Comparison of ENCODE assay signal across 9 cellular contexts in the genomic region with DNA sequence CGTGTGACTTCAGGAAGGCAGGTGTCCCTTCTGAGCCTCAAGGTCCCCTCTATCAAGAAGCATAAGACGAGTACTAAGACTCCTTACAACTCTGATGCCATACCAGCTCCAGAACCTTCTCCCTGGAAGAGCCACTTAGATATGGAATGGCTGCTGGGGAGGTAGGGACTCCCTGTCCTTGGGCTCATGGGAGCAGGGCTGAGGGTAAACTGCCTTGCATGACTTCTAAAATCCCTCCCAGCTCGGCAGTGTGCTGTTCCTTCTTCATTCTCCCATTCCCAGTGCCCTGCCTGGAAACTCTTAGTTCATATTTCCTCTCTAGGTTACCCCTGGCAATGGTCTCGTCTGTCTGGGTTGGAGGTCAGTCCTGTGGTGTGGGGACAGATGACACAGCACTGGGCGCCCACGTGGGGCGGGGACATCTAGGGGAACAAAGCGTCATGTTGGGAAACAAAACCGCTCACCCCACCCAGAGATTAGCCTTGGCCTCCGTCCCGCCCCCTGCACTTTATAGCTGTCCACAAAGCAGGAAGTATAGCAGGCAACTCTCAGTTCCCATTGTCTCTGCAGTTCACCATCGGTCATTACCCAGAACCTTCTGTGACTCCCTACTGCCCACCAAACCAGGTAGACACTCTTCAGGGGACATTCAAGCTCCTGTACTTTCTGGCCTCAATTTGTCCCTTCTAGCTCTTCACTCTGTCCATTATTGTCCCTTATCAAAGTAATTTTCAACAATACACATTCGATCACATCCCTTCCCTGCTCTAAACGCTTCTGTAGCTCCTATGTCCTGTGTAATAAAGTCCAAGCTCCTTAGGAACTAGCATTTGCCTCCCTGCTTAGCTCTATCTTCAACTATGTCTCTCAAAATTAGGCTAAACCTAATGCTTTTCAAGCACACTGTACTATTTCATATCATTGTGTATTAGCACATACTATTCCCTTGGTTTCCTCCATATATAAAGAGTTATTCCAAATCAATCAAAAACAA.
A peak's percentile ranks its signal among the peaks of the same experiment; 100 is the strongest.
DNase-seq lines count a peak whose midpoint lies in the region; ATAC-seq and TF ChIP-seq lines count a peak whose summit lies in the region.
"Had no signal": no experiment of that assay in that cellular context is flagged by ENCODE, and none has a peak within 500 bp of the region (broad histone marks: within the 10 kb centered on the region; RNA-seq: fewer than 3 reads in every experiment).

No MANE protein-coding gene starts in this region.

- peak in 1 of 5 donors; percentile 24 for DNase-seq in CD4-positive, alpha-beta memory T cell
- peak; percentile 99 for DNase-seq in OCI-M1 (lab: John Stamatoyannopoulos, UW)
- DNase-seq in right atrium auricular region (ENCODE audit: low spot score), result peak; percentile 96
- peak; percentile 53 to 61 for DNase-seq in thyroid gland
- no peak for DNase-seq in GM19238 (ENCODE audit: insufficient read length, low spot score)
- no peak for DNase-seq in vagina (ENCODE audit: extremely low spot score in 2 of 2)
- no peak for DNase-seq in kidney tubule cell (ENCODE audit: low spot score)

- CTCF ChIA-PET in CD4-positive, alpha-beta memory T cell (lab: Charles Lee; ENCODE audit: partially characterized antibody), result interaction anchor here (0.9 to 12.5 kb wide), 5 partner anchors 10 to 158 kb away, joined by 3 to 170 read pairs (median 5); a partner anchor contains a TSS

- H3K9me3 Mint-ChIP-seq in CD4-positive, alpha-beta memory T cell, result no peaks in the 10 kb centered on the region
- H3K9me3 Mint-ChIP-seq: nephron had no signal

- H3K4me3 ChIP-seq in CD4-positive, alpha-beta memory T cell (ENCODE audit: low read length in 2 of 2), result no peak overlapping the region
- H3K4me3 ChIP-seq in right atrium auricular region (no peak overlapping the region), thyroid gland (replicated peaks in 1 of 3) (no peak overlapping the region), vagina (no peak overlapping the region)

- H3K4me3 Mint-ChIP-seq in CD4-positive, alpha-beta memory T cell, result peak overlapping the region in 4 of 8 donors; percentile 16 to 53 (median 34)
- H3K4me3 Mint-ChIP-seq: nephron had no signal

- H3K36me3 ChIP-seq in CD4-positive, alpha-beta memory T cell (ENCODE audit: insufficient read depth, low read length), result peaks cover 12% of the 10 kb centered on the region
- H3K36me3 ChIP-seq in right atrium auricular region, result no peaks in the 10 kb centered on the region
- no peaks in the 10 kb centered on the region for H3K36me3 ChIP-seq in thyroid gland
- no peaks in the 10 kb centered on the region for H3K36me3 ChIP-seq in vagina

- H3K4me1 ChIP-seq in CD4-positive, alpha-beta memory T cell (ENCODE audit: insufficient read depth, low read length), result peaks cover 72% of the 10 kb centered on the region
- peaks cover 0 to 13% of the 10 kb centered on the region in 2 donors for H3K4me1 ChIP-seq in right atrium auricular region
- H3K4me1 ChIP-seq in thyroid gland, result peaks cover 0 to 4% of the 10 kb centered on the region in 2 donors
- H3K4me1 ChIP-seq in vagina, result peaks cover 14% of the 10 kb centered on the region

- H3K27ac Mint-ChIP-seq in CD4-positive, alpha-beta memory T cell, result peak overlapping the region; percentile 18 to 92 (median 82)
- H3K27ac Mint-ChIP-seq: nephron had no signal

- H3K9me3 ChIP-seq in CD4-positive, alpha-beta memory T cell (ENCODE audit: control insufficient read depth in 1 of 2, low read length in 2 of 2), result no peaks in the 10 kb centered on the region
- H3K9me3 ChIP-seq in right atrium auricular region (no peaks in the 10 kb centered on the region), thyroid gland (no peaks in the 10 kb centered on the region), vagina (no peaks in the 10 kb centered on the region)

- no peak overlapping the region for H3K27ac ChIP-seq in CD4-positive, alpha-beta memory T cell (ENCODE audit: low read depth, low read length)
- H3K27ac ChIP-seq in right atrium auricular region (peak overlapping the region; percentile 55 to 62), thyroid gland (peak overlapping the region in 1 of 3 donors; percentile 70), vagina (no peak overlapping the region)

- TF ChIP-seq CTCF in right atrium auricular region (IDR thresholded peaks at IDR 0.05) (no peak), thyroid gland (IDR thresholded peaks at IDR 0.05) (no peak), vagina (IDR thresholded peaks at IDR 0.05) (no peak)

- no peaks in the 10 kb centered on the region for H3K27me3 Mint-ChIP-seq in CD4-positive, alpha-beta memory T cell

- peak; percentile 47 for ATAC-seq in GM21825 (IDR thresholded peaks at IDR 0.05; ENCODE audit: unreplicated experiment)

- intact Hi-C loops in CD4-positive, alpha-beta memory T cell (cut with micrococcal nuclease), result no loop called here
- intact Hi-C loops in thyroid gland (cut with DNase I) (no loop called here), vagina (cut with DNase I) (loop anchor here (10.0 kb wide), 1 partner anchor 1935 kb away; no protein-coding TSS in a partner anchor)

- POLR2A ChIA-PET in CD4-positive, alpha-beta memory T cell (lab: Charles Lee; ENCODE audit: partially characterized antibody), result interaction anchor here (0.6 to 4.9 kb wide), 3 partner anchors 11 to 189 kb away, joined by 3 to 74 read pairs (median 9); no protein-coding TSS in a partner anchor

- peaks cover 49 to 90% (median 70%) of the 10 kb centered on the region in 4 donors for H3K4me1 Mint-ChIP-seq in CD4-positive, alpha-beta memory T cell

- WGBS in thyroid gland, 2 donors, result 69 to 70% methylated on average over 14 of the region's 14 CpGs

- peaks cover 37 to 76% of the 10 kb centered on the region in 2 donors for H3K36me3 Mint-ChIP-seq in CD4-positive, alpha-beta memory T cell

- TF ChIP-seq POLR2A in thyroid gland (IDR thresholded peaks at IDR 0.05) (no peak), vagina (IDR thresholded peaks at IDR 0.05) (no peak)

- H3K27me3 ChIP-seq in CD4-positive, alpha-beta memory T cell (ENCODE audit: insufficient read depth, low read length), result no peaks in the 10 kb centered on the region
- H3K27me3 ChIP-seq in right atrium auricular region, result no peaks in the 10 kb centered on the region
- no peaks in the 10 kb centered on the region for H3K27me3 ChIP-seq in thyroid gland
- H3K27me3 ChIP-seq in vagina, result no peaks in the 10 kb centered on the region

Comparison
In these comparisons a context has a peak if more than half of its experiments do, and no peak if none do; other contexts are left out.
1. DNase-seq: peak in OCI-M1 (single experiment), right atrium auricular region (single experiment) and thyroid gland (2 of 2); none in GM19238 (single experiment), vagina (0 of 2) and kidney tubule cell (single experiment).
2. H3K27ac ChIP-seq: peak in right atrium auricular region (2 of 2); none in CD4-positive, alpha-beta memory T cell (single experiment) and vagina (single experiment).